ENCODE assay signal across 8 cellular contexts in genomic region chr15:82647835-82648256, GRCh38. TPM values are rescaled to one million over a fixed set of nuclear protein-coding genes. Genes with fewer than 3 reads are reported as not detected.
DNase-seq lines count a peak whose midpoint lies in the region; ATAC-seq and TF ChIP-seq lines count a peak whose summit lies in the region.
"Had no signal": no experiment of that assay in that cellular context is flagged by ENCODE, and none has a peak within 500 bp of the region (broad histone marks: within the 10 kb centered on the region; RNA-seq: fewer than 3 reads in every experiment).

No MANE protein-coding gene starts in this region.

- TF ChIP-seq POLR2A in transverse colon (IDR thresholded peaks at IDR 0.05) = no peak

- no peak overlapping the region for H3K27ac ChIP-seq in osteoblast (ENCODE audit: low read depth, low read length)
- H3K27ac ChIP-seq in transverse colon = peak overlapping the region; percentile 4 to 60 (median 29)

- TF ChIP-seq CTCF in epithelial cell of proximal tubule (conservative IDR thresholded peaks at IDR 0.05; ENCODE audit: low read depth, low read length) = no peak
- no peak for TF ChIP-seq CTCF in osteoblast (IDR thresholded peaks at IDR 0.05; ENCODE audit: extremely low read depth, low read depth, low read length)
- no peak for TF ChIP-seq CTCF in transverse colon (IDR thresholded peaks at IDR 0.05)

- peak; percentile 32 to 36 for DNase-seq in activated CD4-positive, alpha-beta T cell treated with anti-CD3 and anti-CD28 coated beads, Interleukin-2, amount 50 U/mL, for 48 hours
- no peak for DNase-seq in epithelial cell of proximal tubule (ENCODE audit: low read depth)
- no peak for DNase-seq in osteoblast (ENCODE audit: insufficient read length, low spot score, missing footprints)
- DNase-seq in transverse colon = peak; percentile 15
- no peak for DNase-seq in NCI-H2081 treated with DMSO at 0.1 percent for 48 hours (lab: John Stamatoyannopoulos, UW)
- DNase-seq in NCI-H2029 (lab: John Stamatoyannopoulos, UW) = no peak

- H3K4me3 ChIP-seq in epithelial cell of proximal tubule (ENCODE audit: low read depth, low read length) = peak overlapping the region; percentile 50
- peak overlapping the region; percentile 58 for H3K4me3 ChIP-seq in osteoblast (ENCODE audit: insufficient read depth, low read length)
- H3K4me3 ChIP-seq in transverse colon = peak overlapping the region; percentile 16 to 69 (median 42)

- no peaks in the 10 kb centered on the region for H4K20me1 ChIP-seq in osteoblast (ENCODE audit: insufficient read depth, low read length)

- no peak for TF ChIP-seq EP300 in transverse colon (IDR thresholded peaks at IDR 0.05; ENCODE audit: low read depth)

- H3K36me3 ChIP-seq in osteoblast (ENCODE audit: insufficient read depth, low read length) (no peaks in the 10 kb centered on the region), transverse colon (no peaks in the 10 kb centered on the region)

- no peaks in the 10 kb centered on the region for H3K4me1 ChIP-seq in osteoblast (ENCODE audit: insufficient read depth, low read length)
- peaks cover 0 to 27% (median 12%) of the 10 kb centered on the region in 4 donors for H3K4me1 ChIP-seq in transverse colon

- peak; percentile 47 for ATAC-seq in HG02642 (IDR thresholded peaks at IDR 0.05; ENCODE audit: poor library complexity, unreplicated experiment)

- peak overlapping the region; percentile 72 for H3K4me2 ChIP-seq in osteoblast (ENCODE audit: insufficient read depth, low read length)

- peaks cover 51% of the 10 kb centered on the region for H3K27me3 ChIP-seq in osteoblast (ENCODE audit: insufficient read depth, low read length)
- peaks cover 65% of the 10 kb centered on the region for H3K27me3 ChIP-seq in transverse colon

- no peaks in the 10 kb centered on the region for H3K79me2 ChIP-seq in osteoblast (ENCODE audit: insufficient read depth, low read length)

- no peaks in the 10 kb centered on the region for H3K9me3 ChIP-seq in osteoblast (ENCODE audit: low read depth, low read length)
- H3K9me3 ChIP-seq in transverse colon = no peaks in the 10 kb centered on the region

- H2AFZ ChIP-seq in osteoblast (ENCODE audit: low read length) = peak overlapping the region; percentile 25

- in situ Hi-C loops in transverse colon (cut with MboI; ENCODE audit: low pct_ligation_motif_present in 1 of 4, low pct_unique_long_range_greater_than_20kb in 1 of 4, low sequenced_read_pairs in 3 of 4) = no loop called here

- WGBS in transverse colon (ENCODE audit: low coverage in 1 of 2), 2 donors = 1% methylated on average over 18 of the region's 49 CpGs; no CpG with 5 or more reads in 1 of the 2 donors

- intact Hi-C loops in transverse colon (cut with DNase I; ENCODE audit: low total_unique reads) = no loop called here

RNA-seq across cellular contexts. Expression of gene CPEB1, which starts 0.7 kb away (rescaled TPM):
- 0.35 and 0.43 TPM in 2 replicates for total RNA-seq in epithelial cell of proximal tubule
- 29.2 and 36.6 TPM in 2 replicates for total RNA-seq in osteoblast
- total RNA-seq in transverse colon = 1 to 10 TPM in 3 of 4 donors, not detected in 1; 3.7 to 5.6 (median 3.8) TPM
- total RNA-seq: T-helper 2 cell treated with Interferon-gamma antibody and Interleukin-4, amounts not matched to agents 100 ng/mL and 5 ng/mL, for 36 hours had no signal

Comparison
In these comparisons a context has a peak if more than half of its experiments do, and no peak if none do; other contexts are left out.
1. DNase-seq: peak in activated CD4-positive, alpha-beta T cell treated with anti-CD3 and anti-CD28 coated beads, Interleukin-2, amount 50 U/mL, for 48 hours (2 of 2) and transverse colon (single experiment); none in epithelial cell of proximal tubule (single experiment), osteoblast (single experiment), NCI-H2081 treated with DMSO at 0.1 percent for 48 hours (single experiment) and NCI-H2029 (single experiment).
2. Peak in every context shown above with its lines, with median percentiles within 50 percentile points of each other: H3K4me3 ChIP-seq.